Comparison of ENCODE assay signal across 2 cellular contexts in the genomic region with DNA sequence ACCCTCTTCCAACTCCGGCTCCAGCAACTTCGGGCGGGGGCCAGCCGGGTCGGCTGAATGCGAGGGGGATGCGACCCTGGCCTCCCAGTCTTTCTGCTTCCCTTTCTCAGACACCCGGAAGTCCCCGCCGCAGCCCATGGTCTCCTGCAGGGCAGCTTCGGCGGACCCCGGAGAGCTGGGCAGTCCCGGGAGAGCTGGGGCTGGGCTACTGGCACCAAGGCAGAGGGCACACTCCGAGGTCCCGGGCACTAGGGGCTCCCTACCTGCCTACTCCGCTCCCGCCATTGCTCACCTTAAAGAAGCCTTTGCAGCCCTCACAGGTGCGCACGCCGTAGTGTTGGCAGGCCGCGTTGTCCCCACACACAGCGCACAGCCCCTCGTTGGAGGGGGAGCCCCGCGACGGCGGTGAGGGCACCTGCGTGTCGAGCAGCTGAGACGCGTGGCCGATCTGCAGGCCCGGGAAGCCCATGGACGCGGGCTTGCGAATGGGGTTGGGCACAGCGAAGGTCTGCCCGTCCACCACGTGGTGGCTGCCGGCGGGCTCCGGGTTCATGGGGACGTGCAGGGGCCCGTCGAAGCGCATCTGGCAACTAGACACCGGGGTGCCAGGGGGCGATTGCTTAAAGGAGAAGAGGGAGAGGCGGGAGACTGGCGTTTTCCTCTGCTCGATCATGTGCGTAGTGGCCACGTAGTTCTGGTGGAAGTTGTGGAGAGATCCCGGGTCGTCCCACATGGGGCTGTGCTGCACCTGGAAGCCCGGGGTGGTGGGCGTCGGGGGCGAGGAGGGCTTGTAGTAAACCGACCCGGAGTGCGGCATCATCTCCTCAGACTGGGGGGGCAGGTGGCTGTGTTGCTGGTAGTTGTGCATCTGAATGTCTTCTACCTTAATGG.
TF ChIP-seq lines count a peak whose summit lies in the region.

No MANE protein-coding gene starts in this region.

TF ChIP-seq in SK-N-SH, 30 proteins besides CTCF, POLR2A, EP300 and RAD21 (continued from another document):
- TF ChIP-seq SMC3 (IDR thresholded peaks at IDR 0.05; ENCODE audit: low read depth, low read length): no peak
- TF ChIP-seq POLR2AphosphoS5 (IDR thresholded peaks at IDR 0.05; ENCODE audit: low read depth, low read length): no peak
- no peak for TF ChIP-seq FOXM1 (IDR thresholded peaks at IDR 0.05; ENCODE audit: low read depth)
- no peak for TF ChIP-seq TCF12 (IDR thresholded peaks at IDR 0.05)
- no peak for TF ChIP-seq TEAD4 (IDR thresholded peaks at IDR 0.05; ENCODE audit: borderline replicate concordance, insufficient read depth)
- no peak for TF ChIP-seq RFX5 (IDR thresholded peaks at IDR 0.05; ENCODE audit: low read length)
- TF ChIP-seq MXI1 (IDR thresholded peaks at IDR 0.05; ENCODE audit: low read depth, low read length): no peak
- no peak for TF ChIP-seq MEF2A (IDR thresholded peaks at IDR 0.05; ENCODE audit: borderline replicate concordance, low read depth)
TF ChIP-seq in SK-N-SH: peak in this region for 0.

TF ChIP-seq in SK-N-SH treated with all-trans-retinoic acid at 6 μM for 48 hours, 23 proteins besides CTCF, POLR2A, EP300 and RAD21 (continued from another document):
- no peak for TF ChIP-seq ZFP30 (CRISPR knock-in tag; IDR thresholded peaks at IDR 0.05)
- no peak for TF ChIP-seq ZNF8 (CRISPR knock-in tag; IDR thresholded peaks at IDR 0.05)
- TF ChIP-seq BACH2 (CRISPR knock-in tag; IDR thresholded peaks at IDR 0.05; ENCODE audit: borderline replicate concordance): no peak
- TF ChIP-seq, protein P1, sequence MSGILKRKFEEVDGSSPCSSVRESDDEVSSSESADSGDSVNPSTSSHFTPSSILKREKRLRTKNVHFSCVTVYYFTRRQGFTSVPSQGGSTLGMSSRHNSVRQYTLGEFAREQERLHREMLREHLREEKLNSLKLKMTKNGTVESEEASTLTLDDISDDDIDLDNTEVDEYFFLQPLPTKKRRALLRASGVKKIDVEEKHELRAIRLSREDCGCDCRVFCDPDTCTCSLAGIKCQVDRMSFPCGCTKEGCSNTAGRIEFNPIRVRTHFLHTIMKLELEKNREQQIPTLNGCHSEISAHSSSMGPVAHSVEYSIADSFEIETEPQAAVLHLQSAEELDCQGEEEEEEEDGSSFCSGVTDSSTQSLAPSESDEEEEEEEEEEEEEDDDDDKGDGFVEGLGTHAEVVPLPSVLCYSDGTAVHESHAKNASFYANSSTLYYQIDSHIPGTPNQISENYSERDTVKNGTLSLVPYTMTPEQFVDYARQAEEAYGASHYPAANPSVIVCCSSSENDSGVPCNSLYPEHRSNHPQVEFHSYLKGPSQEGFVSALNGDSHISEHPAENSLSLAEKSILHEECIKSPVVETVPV (CRISPR knock-in tag; IDR thresholded peaks at IDR 0.05): no peak
- no peak for TF ChIP-seq ZFP3 (CRISPR knock-in tag; IDR thresholded peaks at IDR 0.05)
- TF ChIP-seq ZNF565 (CRISPR knock-in tag; conservative IDR thresholded peaks at IDR 0.05; ENCODE audit: low read depth): no peak
